ENCODE assay signal across 9 cellular contexts in the genomic region with DNA sequence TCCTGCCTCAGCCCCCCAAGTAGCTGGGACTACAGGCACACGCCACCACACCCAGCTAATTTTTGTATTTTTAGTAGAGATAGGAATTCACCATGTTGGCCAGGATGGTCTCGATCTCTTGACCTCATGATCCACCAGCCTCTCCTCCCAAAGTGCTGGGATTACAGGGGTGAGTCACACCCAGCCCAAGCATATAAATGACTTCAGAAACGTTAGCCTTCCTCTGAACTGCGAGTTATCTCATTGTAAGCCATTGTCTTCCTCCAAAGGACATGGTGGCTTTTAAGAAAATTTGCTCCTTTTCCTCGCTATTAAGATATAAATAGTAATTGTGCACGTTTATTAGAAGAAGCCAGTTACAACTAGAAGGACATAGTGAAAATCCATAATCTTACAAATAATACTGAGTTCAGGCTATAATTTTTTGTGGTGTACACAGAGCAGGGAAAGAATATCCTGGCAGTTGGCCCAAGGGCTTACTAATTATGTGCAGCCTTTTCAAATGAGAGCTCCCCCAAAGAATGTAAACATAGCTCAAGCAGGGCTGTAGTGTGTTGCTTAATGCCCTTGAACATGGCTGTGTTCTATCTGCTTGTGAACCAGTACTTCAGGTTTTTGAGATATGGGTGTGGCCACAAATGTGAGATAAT.
A peak's percentile ranks its signal among the peaks of the same experiment; 100 is the strongest.
DNase-seq lines count a peak whose midpoint lies in the region; ATAC-seq and TF ChIP-seq lines count a peak whose summit lies in the region.
"Had no signal": no experiment of that assay in that cellular context is flagged by ENCODE, and none has a peak within 500 bp of the region (broad histone marks: within the 10 kb centered on the region; RNA-seq: fewer than 3 reads in every experiment).

No MANE protein-coding gene starts in this region.

- CTCF ChIA-PET in PC-3 (lab: Charles Lee), result interaction anchor here (0.5 to 1.1 kb wide), 8 partner anchors 15 to 336 kb away, joined by 3 to 8 read pairs (median 3); no protein-coding TSS in a partner anchor

- H3K9me3 ChIP-seq in PC-3 (ENCODE audit: low read length), result no peaks in the 10 kb centered on the region
- H3K9me3 ChIP-seq: heart left ventricle had no signal

- H3K79me2 ChIP-seq in PC-3 (ENCODE audit: low read length), result no peaks in the 10 kb centered on the region

- H3K27me3 ChIP-seq in PC-3 (ENCODE audit: low read length), result no peaks in the 10 kb centered on the region
- no peaks in the 10 kb centered on the region for H3K27me3 ChIP-seq in H7 (ENCODE audit: control insufficient read depth, insufficient read depth, low read length)
- H3K27me3 ChIP-seq: heart left ventricle had no signal

- peaks cover 4% of the 10 kb centered on the region; the same call in 1 of the 2 replicates for H4K20me1 ChIP-seq in PC-3 (ENCODE audit: low read length)

- no peak overlapping the region for H2AFZ ChIP-seq in PC-3 (ENCODE audit: low read length)

- peaks cover 11% of the 10 kb centered on the region for H3F3A ChIP-seq in PC-3 (ENCODE audit: low read length, unreplicated experiment)

- H3K9me2 ChIP-seq in PC-3 (replicated peaks; ENCODE audit: low read length), result no peaks in the 10 kb centered on the region

- peak overlapping the region; percentile 41 for H3K4me2 ChIP-seq in PC-3 (ENCODE audit: low read length)

- H3K36me3 ChIP-seq in PC-3 (ENCODE audit: low read depth, low read length) (peaks cover 9% of the 10 kb centered on the region; the same call in 1 of the 2 replicates), H7 (replicated peaks; ENCODE audit: control insufficient read depth, insufficient read depth, low read length) (no peaks in the 10 kb centered on the region)

- intact Hi-C loops in PC-3 (cut with micrococcal nuclease), result loop anchor here (1.0 kb wide), 2 partner anchors 39 to 319 kb away; no protein-coding TSS in a partner anchor

- peak overlapping the region; percentile 42 for H3K27ac ChIP-seq in 22Rv1
- peak overlapping the region; percentile 41 for H3K27ac ChIP-seq in PC-3 (ENCODE audit: low read length)
- H3K27ac ChIP-seq: heart left ventricle had no signal

- POLR2A ChIA-PET in PC-3 (lab: Charles Lee; ENCODE audit: unreplicated experiment), result interaction anchor here (0.6 to 0.7 kb wide), 2 partner anchors 171 to 436 kb away, joined by 3 to 14 read pairs; no protein-coding TSS in a partner anchor

- H3K4me3 ChIP-seq in PC-3 (ENCODE audit: low read length) (no peak overlapping the region), foreskin fibroblast (ENCODE audit: low read depth in 1 of 2, low read length in 2 of 2) (no peak overlapping the region), H7 (ENCODE audit: insufficient read depth, low read depth, low read length) (no peak overlapping the region)
- H3K4me3 ChIP-seq: heart left ventricle had no signal

- no peak overlapping the region for H3K9ac ChIP-seq in PC-3 (ENCODE audit: low read length)

- DNase-seq in HT-29 (ENCODE audit: low spot score) (peak; percentile 66), PC-3 (peak; percentile 100), foreskin fibroblast (peak; percentile 93 to 97), H7 (no peak), SKM-1 treated with dmso at 0.1 percent for 144 hours (lab: John Stamatoyannopoulos, UW; ENCODE audit: unreplicated experiment) (no peak)

- H3K4me1 ChIP-seq in PC-3 (ENCODE audit: insufficient read depth, low read length), result peaks cover 34% of the 10 kb centered on the region

- TF ChIP-seq CTCF in 22Rv1 (IDR thresholded peaks at IDR 0.05) (no peak), PC-3 (conservative IDR thresholded peaks at IDR 0.05; ENCODE audit: low read depth, low read length) (no peak), foreskin fibroblast (IDR thresholded peaks at IDR 0.05; ENCODE audit: low read depth, low read length) (no peak)

- ATAC-seq in PC-3 (peak; percentile 95), HG02840 (IDR thresholded peaks at IDR 0.05; ENCODE audit: low FRiP score, unreplicated experiment) (no peak), GM21381 (IDR thresholded peaks at IDR 0.05; ENCODE audit: unreplicated experiment) (no peak)

- BruUV-seq in PC-3 (replicated peaks; lab: Mats Ljungman, UMichigan), result no TSS peak

Comparison
In these comparisons a context has a peak if more than half of its experiments do, and no peak if none do; other contexts are left out.
1. DNase-seq: peak in HT-29 (single experiment), PC-3 (single experiment) and foreskin fibroblast (2 of 2); none in H7 (single experiment) and SKM-1 treated with dmso at 0.1 percent for 144 hours (single experiment).